1 cellular context compared by ENCODE assay signal in genomic region chr1:209536843-209537242, GRCh38.
TF ChIP-seq lines count a peak whose summit lies in the region.

No MANE protein-coding gene starts in this region.

TF ChIP-seq in GM23338, 12 proteins besides CTCF, POLR2A, EP300 and RAD21 (continued from another document):
- peak; percentile 78; the same call in 1 of the 2 replicates for TF ChIP-seq ZNF462 (CRISPR knock-in tag; IDR thresholded peaks at IDR 0.05)
